Comparison of ENCODE assay signal across 19 cellular contexts in the genomic region with DNA sequence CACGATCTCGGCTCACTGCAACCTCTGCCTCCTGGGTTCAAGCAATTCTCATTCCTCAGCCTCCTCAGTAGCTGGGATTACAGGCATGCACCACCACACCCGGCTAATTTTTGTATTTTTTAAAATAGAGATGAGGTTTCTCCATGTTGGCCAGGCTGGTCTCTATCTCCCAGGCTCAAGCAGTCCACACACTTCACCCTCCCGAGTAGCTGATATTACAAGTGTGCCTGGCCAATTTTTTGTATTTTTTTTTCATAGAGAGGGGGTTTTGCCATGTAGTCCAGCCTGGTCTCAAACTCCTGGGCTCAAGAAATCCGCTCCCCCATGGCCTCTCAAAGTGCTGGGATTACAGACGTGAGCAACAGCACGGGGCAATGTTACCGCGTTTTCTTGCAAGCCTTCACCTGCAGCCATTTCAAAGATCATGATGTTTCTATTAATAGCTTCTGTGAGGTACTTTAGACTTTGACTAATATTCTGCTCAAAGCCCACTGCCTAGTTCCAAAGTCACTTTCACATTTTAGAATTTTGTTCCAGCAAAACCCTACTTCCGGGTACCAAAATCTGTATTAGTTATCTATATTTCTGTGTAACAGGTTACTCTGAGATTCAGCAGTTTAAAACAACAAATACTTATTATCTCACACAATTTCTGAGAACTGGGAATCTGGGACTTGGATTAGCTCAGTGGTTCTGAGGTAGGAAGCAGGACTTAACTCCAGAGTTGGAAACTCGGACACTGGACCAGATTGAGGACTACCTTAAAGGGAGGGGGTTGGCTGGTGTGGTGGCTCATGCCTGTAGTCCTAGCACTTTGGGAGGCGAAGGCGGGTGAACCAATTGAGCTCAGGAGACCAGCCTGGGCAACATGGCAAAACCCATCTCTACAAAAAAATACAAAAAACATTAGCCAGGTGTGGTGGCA. TPM values are rescaled to one million over a fixed set of nuclear protein-coding genes. Genes with fewer than 3 reads are reported as not detected.
DNase-seq lines count a peak whose midpoint lies in the region; ATAC-seq and TF ChIP-seq lines count a peak whose summit lies in the region.
"Had no signal": no experiment of that assay in that cellular context is flagged by ENCODE, and none has a peak within 500 bp of the region (broad histone marks: within the 10 kb centered on the region; RNA-seq: fewer than 3 reads in every experiment).

No MANE protein-coding gene starts in this region.

- ATAC-seq in left lobe of liver (peak; percentile 88), lung (ENCODE audit: insufficient read depth, low FRiP score) (no peak)
- ATAC-seq: GM23338, HCT116 had no signal

- no peak overlapping the region for H2BK120ac ChIP-seq in mesendoderm (ENCODE audit: low read depth, low read length)

- no peak for TF ChIP-seq CTCF in endodermal cell (conservative IDR thresholded peaks at IDR 0.05)
- no peak for TF ChIP-seq CTCF in lung (IDR thresholded peaks at IDR 0.05; ENCODE audit: control extremely low read depth, extremely low read depth)

- H3K79me2 ChIP-seq in mesendoderm (ENCODE audit: control insufficient read depth, insufficient read depth, low read length): no peaks in the 10 kb centered on the region

- no peak overlapping the region for H3K18ac ChIP-seq in mesendoderm (ENCODE audit: low read length)

- H2BK15ac ChIP-seq in mesendoderm (replicated peaks; ENCODE audit: low read depth): no peak overlapping the region

- H3K27ac ChIP-seq in endodermal cell (ENCODE audit: low read depth, low read length) (no peak overlapping the region), lung (ENCODE audit: low read depth in 1 of 2, low read length in 1 of 2) (no peak overlapping the region), mesendoderm (ENCODE audit: low read depth, low read length) (no peak overlapping the region)

- H3K23ac ChIP-seq in mesendoderm (ENCODE audit: low read length): no peak overlapping the region

- H3K56ac ChIP-seq in mesendoderm (ENCODE audit: low read length): no peak overlapping the region

- H4K5ac ChIP-seq in mesendoderm (ENCODE audit: low read length): no peak overlapping the region

- H3K4me2 ChIP-seq in mesendoderm (ENCODE audit: low read length): no peak overlapping the region
- H3K4me2 ChIP-seq: GM23338 had no signal

- H3K27me3 ChIP-seq in endodermal cell (ENCODE audit: control insufficient read depth, insufficient read depth, low read length, poor library complexity, severe bottlenecking) (no peaks in the 10 kb centered on the region), lung (ENCODE audit: control insufficient read depth, insufficient read depth) (no peaks in the 10 kb centered on the region), mesendoderm (ENCODE audit: insufficient read depth, low read length, poor library complexity) (no peaks in the 10 kb centered on the region)
- H3K27me3 ChIP-seq: BE2C had no signal

- no peak overlapping the region for H4K8ac ChIP-seq in mesendoderm (ENCODE audit: low read depth, low read length)

- peaks cover 9% of the 10 kb centered on the region for H3K9me3 Mint-ChIP-seq in endodermal cell
- H3K9me3 Mint-ChIP-seq: CD4-positive, CD25-positive, alpha-beta regulatory T cell; CD8-positive, alpha-beta memory T cell; HFFc6 had no signal

- peaks cover 4% of the 10 kb centered on the region for H3K4me1 ChIP-seq in endodermal cell (ENCODE audit: control insufficient read depth, insufficient read depth, low read length)
- H3K4me1 ChIP-seq in lung (ENCODE audit: control insufficient read depth in 2 of 2, insufficient read depth in 2 of 2, low read length in 2 of 2): no peaks in the 10 kb centered on the region
- H3K4me1 ChIP-seq in mesendoderm (ENCODE audit: control insufficient read depth, low read depth, low read length): no peaks in the 10 kb centered on the region
- H3K4me1 ChIP-seq: BE2C had no signal

- H3K4me1 Mint-ChIP-seq in endodermal cell: peaks cover 6% of the 10 kb centered on the region
- H3K4me1 Mint-ChIP-seq: CD8-positive, alpha-beta memory T cell; GM23338 had no signal

- H3K9ac ChIP-seq in endodermal cell (ENCODE audit: extremely low read depth, low read length, poor library complexity, severe bottlenecking): no peak overlapping the region
- H3K9ac ChIP-seq in mesendoderm (ENCODE audit: low read length): no peak overlapping the region

- H3K4ac ChIP-seq in mesendoderm (ENCODE audit: low read depth, low read length): no peak overlapping the region

- H3K36me3 ChIP-seq in endodermal cell (ENCODE audit: control insufficient read depth, insufficient read depth, low read length): no peaks in the 10 kb centered on the region
- no peaks in the 10 kb centered on the region for H3K36me3 ChIP-seq in lung (ENCODE audit: control insufficient read depth in 2 of 2, insufficient read depth in 2 of 2, low read length in 2 of 2)
- no peaks in the 10 kb centered on the region for H3K36me3 ChIP-seq in mesendoderm (ENCODE audit: control insufficient read depth, insufficient read depth, low read length)
- H3K36me3 ChIP-seq: BE2C had no signal

- peak; percentile 19 for DNase-seq in endodermal cell
- DNase-seq in left lobe of liver (ENCODE audit: low spot score): peak; percentile 53
- peak; percentile 3 for DNase-seq in lung (ENCODE audit: low spot score)
- DNase-seq in mesendoderm: no peak
- no peak for DNase-seq in GM19240 (ENCODE audit: insufficient read length, low spot score)
- no peak for DNase-seq in DMS153 treated with DMSO at 0.1 percent for 48 hours (lab: John Stamatoyannopoulos, UW; ENCODE audit: unreplicated experiment)
- DNase-seq in DMS53 treated with DMSO at 0.1 percent for 48 hours (lab: John Stamatoyannopoulos, UW; ENCODE audit: unreplicated experiment): no peak
- DNase-seq: ACHN; BE2C; C1 segment of cervical spinal cord; CD4-positive, CD25-positive, alpha-beta regulatory T cell; CD8-positive, alpha-beta memory T cell; COR-L47; DMS 273 treated with DMSO at 0.1 percent for 48 hours; DMS79; GDM1; HFFc6 had no signal

- no peaks in the 10 kb centered on the region for H3K9me3 ChIP-seq in endodermal cell (ENCODE audit: control insufficient read depth, low read length)
- no peaks in the 10 kb centered on the region for H3K9me3 ChIP-seq in lung (ENCODE audit: control insufficient read depth in 2 of 2, insufficient read depth in 1 of 2, low read length in 1 of 2)
- H3K9me3 ChIP-seq: BE2C had no signal

- H3K4me3 Mint-ChIP-seq in endodermal cell: no peak overlapping the region
- H3K4me3 Mint-ChIP-seq: CD4-positive, CD25-positive, alpha-beta regulatory T cell; CD8-positive, alpha-beta memory T cell; GM23338; HFFc6 had no signal

- H2BK5ac ChIP-seq in mesendoderm (ENCODE audit: low read length): no peak overlapping the region

- H3K4me3 ChIP-seq in endodermal cell (ENCODE audit: low read length) (no peak overlapping the region), lung (no peak overlapping the region), mesendoderm (ENCODE audit: low read length) (no peak overlapping the region)
- H3K4me3 ChIP-seq: GM23338 had no signal

- 95 to 97% methylated on average over 4 to 12 of the region's 13 CpGs for WGBS in endodermal cell (ENCODE audit: insufficient coverage in 1 of 2, insufficient read length in 1 of 2), 2 experiments
- WGBS in lung, 2 donors: 89 to 94% methylated on average over 13 of the region's 13 CpGs
- WGBS in mesendoderm (ENCODE audit: extremely low coverage, insufficient coverage, low lambda C conversion rate): no CpG with 5 or more reads among the region's 13 CpGs

- H3K79me1 ChIP-seq in mesendoderm (ENCODE audit: low read length): no peaks in the 10 kb centered on the region

- peaks cover 1% of the 10 kb centered on the region for H3K27me3 Mint-ChIP-seq in endodermal cell (ENCODE audit: insufficient read depth)

- no peak overlapping the region for H3K27ac Mint-ChIP-seq in endodermal cell
- H3K27ac Mint-ChIP-seq: CD4-positive, CD25-positive, alpha-beta regulatory T cell; CD8-positive, alpha-beta memory T cell; GM23338; HFFc6 had no signal

- H3K36me3 Mint-ChIP-seq in endodermal cell (ENCODE audit: low read depth): no peaks in the 10 kb centered on the region
- H3K36me3 Mint-ChIP-seq: CD4-positive, CD25-positive, alpha-beta regulatory T cell had no signal

- H2AK5ac ChIP-seq in mesendoderm (ENCODE audit: low read length): no peak overlapping the region

RNA-seq across cellular contexts. Expression of a gene that starts 12.0 kb away (rescaled TPM):
- 10 to 100 TPM; 66.0 to 67.7 TPM for total RNA-seq in endodermal cell
- polyA plus RNA-seq in endodermal cell (2013, experiment 1 of 2): 26.6 TPM
- 31.0 TPM for polyA plus RNA-seq in endodermal cell (2013, experiment 2 of 2)
- total RNA-seq in left lobe of liver: 35.4 TPM
- total RNA-seq in lung: 100 to 1,000 TPM in 1 of 2 donors, 10 to 100 TPM in 1; 64.6 to 104 TPM
- 10 to 100 TPM in 1 of 2 donors, 1 to 10 TPM in 1; 7.2 to 11.7 TPM for polyA plus RNA-seq in lung
- polyA plus RNA-seq in mesendoderm (2013, experiment 1 of 2): 14.8 TPM
- 14.2 TPM for polyA plus RNA-seq in mesendoderm (2013, experiment 2 of 2)

Comparison
In these comparisons a context has a peak if more than half of its experiments do, and no peak if none do; other contexts are left out.
1. DNase-seq: peak in endodermal cell (single experiment), left lobe of liver (single experiment) and lung (single experiment); none in mesendoderm (single experiment), GM19240 (single experiment), DMS153 treated with DMSO at 0.1 percent for 48 hours (single experiment) and DMS53 treated with DMSO at 0.1 percent for 48 hours (single experiment).